Comparison of ENCODE assay signal across 28 cellular contexts in genomic region chr9:76417394-76417793, GRCh38.
"Had no signal": no experiment of that assay in that cellular context is flagged by ENCODE, and none has a peak within 500 bp of the region (broad histone marks: within the 10 kb centered on the region; RNA-seq: fewer than 3 reads in every experiment).

No MANE protein-coding gene starts in this region.

- H3K27ac Mint-ChIP-seq: activated B cell treated with CpG ODN at 0.5 μM for 24 hours; activated CD8-positive, alpha-beta T cell treated with anti-CD3 and anti-CD28 coated beads for 36 hours; mesothelial cell of epicardium; nephron progenitor cell; progenitor cell of endocrine pancreas; stimulated activated naive B cell treated with anti-CD40 and anti-IgM and Interleukin-4, amounts not matched to agents 10 μg/mL and 1 μg/mL and 100 μg/mL, for 72 hours had no signal

- H3K36me3 ChIP-seq: brain microvascular endothelial cell, neutrophil, tibial nerve had no signal

- H3K27ac ChIP-seq: brain microvascular endothelial cell, coronary artery, dorsolateral prefrontal cortex, neutrophil, tibial nerve had no signal

- H3K4me1 Mint-ChIP-seq: activated B cell treated with CpG ODN at 0.5 μM for 24 hours, naive B cell, nephron progenitor cell had no signal

- H3K27me3 Mint-ChIP-seq: activated T-helper 17 cell treated with anti-CD3 and anti-CD28 coated beads, Interleukin-2, amount 50 U/mL, for 72 hours; naive B cell; progenitor cell of endocrine pancreas; stimulated activated naive B cell treated with anti-CD40 and anti-IgM and Interleukin-4, amounts not matched to agents 10 μg/mL and 1 μg/mL and 100 μg/mL, for 72 hours had no signal

- ATAC-seq: activated CD8-positive, alpha-beta T cell treated with anti-CD3 and anti-CD28 coated beads for 36 hours; activated T-cell treated with anti-CD3 and anti-CD28 coated beads, Interleukin-2, amount 50 U/mL, for 4 hours; activated T-helper 17 cell treated with anti-CD3 and anti-CD28 coated beads, Interleukin-2, amount 50 U/mL, for 72 hours; left cardiac atrium; stimulated activated naive B cell treated with anti-CD40 and anti-IgM and Interleukin-4, amounts not matched to agents 10 μg/mL and 1 μg/mL and 100 μg/mL, for 72 hours had no signal

- H3K9me3 ChIP-seq: neutrophil had no signal

- H3K4me3 Mint-ChIP-seq: activated B cell treated with CpG ODN at 0.5 μM for 24 hours; activated CD8-positive, alpha-beta T cell treated with anti-CD3 and anti-CD28 coated beads for 36 hours; activated T-cell treated with anti-CD3 and anti-CD28 coated beads, Interleukin-2, amount 50 U/mL, for 4 hours; activated T-helper 17 cell treated with anti-CD3 and anti-CD28 coated beads, Interleukin-2, amount 50 U/mL, for 72 hours; mesothelial cell of epicardium; nephron progenitor cell; stimulated activated naive B cell treated with anti-CD40 and anti-IgM and Interleukin-4, amounts not matched to agents 10 μg/mL and 1 μg/mL and 100 μg/mL, for 72 hours had no signal

- H3K4me3 ChIP-seq: coronary artery, dorsolateral prefrontal cortex, smooth muscle cell, tibial nerve had no signal

- DNase-seq: activated B cell treated with CpG ODN at 0.5 μM for 24 hours; activated CD4-positive, alpha-beta T cell treated with anti-CD3 and anti-CD28 coated beads, Interleukin-2, amount 50 U/mL, for 1 hour; activated CD8-positive, alpha-beta T cell treated with anti-CD3 and anti-CD28 coated beads for 36 hours; activated gamma-delta T cell treated with Interleukin-2 at 50 U/mL for 16 hours; activated naive CD4-positive, alpha-beta T cell treated with anti-CD3 and anti-CD28 coated beads, Interleukin-2, amount 50 U/mL, for 16 hours; activated T-cell treated with anti-CD3 and anti-CD28 coated beads, Interleukin-2, amount 50 U/mL, for 4 hours; amniotic stem cell; brain microvascular endothelial cell; dorsolateral prefrontal cortex; effector memory CD4-positive, alpha-beta T cell; erythroblast; head of caudate nucleus; hippocampal formation; left cardiac atrium; mammary epithelial cell; naive B cell; nephron progenitor cell; stimulated activated CD4-positive, alpha-beta T cell treated with anti-CD3 and anti-CD28 coated beads, Interleukin-1b, Interleukin-23, amount 100 ng/mL, for 48 hours; stimulated activated naive B cell treated with anti-CD40 and anti-IgM and Interleukin-4, amounts not matched to agents 10 μg/mL and 1 μg/mL and 100 μg/mL, for 72 hours; SW 1271; T-helper 2 cell had no signal

- H3K27me3 ChIP-seq: brain microvascular endothelial cell, neutrophil, tibial nerve had no signal
